8 cellular contexts compared by ENCODE assay signal in genomic region chr12:118035194-118036041, GRCh38. TPM values are rescaled to one million over a fixed set of nuclear protein-coding genes. Genes with fewer than 3 reads are reported as not detected.
DNase-seq lines count a peak whose midpoint lies in the region; ATAC-seq and TF ChIP-seq lines count a peak whose summit lies in the region.

No MANE protein-coding gene starts in this region.

- no peak for TF ChIP-seq POLR2A in upper lobe of left lung (IDR thresholded peaks at IDR 0.05)

- H3K27me3 ChIP-seq in left ventricle myocardium inferior (ENCODE audit: low read depth) (no peaks in the 10 kb centered on the region), upper lobe of left lung (no peaks in the 10 kb centered on the region)

- no peak for TF ChIP-seq EP300 in upper lobe of left lung (IDR thresholded peaks at IDR 0.05)

- H3K9me3 Mint-ChIP-seq in progenitor cell of endocrine pancreas (ENCODE audit: low read depth) = no peaks in the 10 kb centered on the region

- peak; percentile 64 for DNase-seq in DMS53 (lab: John Stamatoyannopoulos, UW)
- DNase-seq in left ventricle myocardium inferior = no peak
- DNase-seq in hepatic stellate cell (ENCODE audit: low spot score) = no peak
- DNase-seq in progenitor cell of endocrine pancreas (ENCODE audit: low spot score, unreplicated experiment) = no peak
- no peak for DNase-seq in upper lobe of left lung

- peaks cover 32% of the 10 kb centered on the region for H3K36me3 Mint-ChIP-seq in progenitor cell of endocrine pancreas (ENCODE audit: insufficient read depth)

- intact Hi-C loops in left ventricle myocardium inferior (cut with micrococcal nuclease) = no loop called here

- H3K4me3 ChIP-seq in left ventricle myocardium inferior (no peak overlapping the region), upper lobe of left lung (no peak overlapping the region)

- H3K27ac ChIP-seq in left ventricle myocardium inferior (replicated peaks) (peak overlapping the region; percentile 6), upper lobe of left lung (no peak overlapping the region)

- H3K4me1 ChIP-seq in left ventricle myocardium inferior (peaks cover 17% of the 10 kb centered on the region), upper lobe of left lung (peaks cover 0 to 8% (median 0%) of the 10 kb centered on the region in 4 donors)

- H3K9me3 ChIP-seq in left ventricle myocardium inferior (replicated peaks) (no peaks in the 10 kb centered on the region), upper lobe of left lung (no peaks in the 10 kb centered on the region)

- TF ChIP-seq CTCF in left ventricle myocardium inferior (IDR thresholded peaks at IDR 0.05; ENCODE audit: borderline replicate concordance) (no peak), progenitor cell of endocrine pancreas (IDR thresholded peaks at IDR 0.05; ENCODE audit: unreplicated experiment) (no peak), upper lobe of left lung (IDR thresholded peaks at IDR 0.05) (peak in 1 of 6 experiments; percentile 3)

- ATAC-seq in GM18907 (IDR thresholded peaks at IDR 0.05; ENCODE audit: unreplicated experiment) (peak; percentile 76), HG03060 (IDR thresholded peaks at IDR 0.05; ENCODE audit: low read depth, unreplicated experiment) (peak; percentile 88), SK-N-SH treated with all-trans-retinoic acid at 6 μM for 48 hours (peak; percentile 59), upper lobe of left lung (ENCODE audit: low FRiP score in 2 of 2) (no peak)

- no peaks in the 10 kb centered on the region for H3K27me3 Mint-ChIP-seq in progenitor cell of endocrine pancreas

- 81 to 82% methylated on average over 6 to 9 of the region's 9 CpGs for WGBS in upper lobe of left lung, 2 donors

- H3K27ac Mint-ChIP-seq in progenitor cell of endocrine pancreas = no peak overlapping the region

- H3K4me1 Mint-ChIP-seq in progenitor cell of endocrine pancreas (ENCODE audit: low read depth) = peaks cover 6% of the 10 kb centered on the region

- no peak overlapping the region for H3K4me3 Mint-ChIP-seq in progenitor cell of endocrine pancreas (ENCODE audit: low read depth)

- H3K36me3 ChIP-seq in left ventricle myocardium inferior (peaks cover 95% of the 10 kb centered on the region), upper lobe of left lung (peaks cover 29 to 100% (median 77%) of the 10 kb centered on the region in 4 donors)

TF ChIP-seq in SK-N-SH treated with all-trans-retinoic acid at 6 μM for 48 hours, 23 proteins besides CTCF, POLR2A, EP300 and RAD21 (continues in another document):
- TF ChIP-seq ESRRG (CRISPR knock-in tag; IDR thresholded peaks at IDR 0.05) = no peak
- no peak for TF ChIP-seq ZNF8 (CRISPR knock-in tag; IDR thresholded peaks at IDR 0.05)
- no peak for TF ChIP-seq CSRNP3 (CRISPR knock-in tag; IDR thresholded peaks at IDR 0.05)
- no peak for TF ChIP-seq ZFP30 (CRISPR knock-in tag; IDR thresholded peaks at IDR 0.05)
- no peak for TF ChIP-seq ZNF565 (CRISPR knock-in tag; conservative IDR thresholded peaks at IDR 0.05; ENCODE audit: low read depth)
- TF ChIP-seq PATZ1 (CRISPR knock-in tag; IDR thresholded peaks at IDR 0.05; ENCODE audit: borderline replicate concordance) = no peak
- TF ChIP-seq ZC3H10 (CRISPR knock-in tag; IDR thresholded peaks at IDR 0.05) = no peak
- no peak for TF ChIP-seq ARNTL (CRISPR knock-in tag; IDR thresholded peaks at IDR 0.05; ENCODE audit: borderline replicate concordance, low read depth)
- TF ChIP-seq ZNF70 (CRISPR knock-in tag; IDR thresholded peaks at IDR 0.05) = no peak
- TF ChIP-seq CREB5 (CRISPR knock-in tag; IDR thresholded peaks at IDR 0.05; ENCODE audit: low read depth) = no peak
- no peak for TF ChIP-seq CSDC2 (CRISPR knock-in tag; IDR thresholded peaks at IDR 0.05)
- TF ChIP-seq ZFP3 (CRISPR knock-in tag; IDR thresholded peaks at IDR 0.05) = no peak
- TF ChIP-seq TSHZ2 (CRISPR knock-in tag; IDR thresholded peaks at IDR 0.05) = no peak
- no peak for TF ChIP-seq TOX (CRISPR knock-in tag; IDR thresholded peaks at IDR 0.05; ENCODE audit: borderline replicate concordance)
- TF ChIP-seq TCF4 (CRISPR knock-in tag; IDR thresholded peaks at IDR 0.05; ENCODE audit: borderline replicate concordance) = no peak
- TF ChIP-seq SNAI2 (CRISPR knock-in tag; IDR thresholded peaks at IDR 0.05) = no peak
- no peak for TF ChIP-seq OSR1 (CRISPR knock-in tag; IDR thresholded peaks at IDR 0.05)
- TF ChIP-seq PPARA (CRISPR knock-in tag; IDR thresholded peaks at IDR 0.05; ENCODE audit: borderline replicate concordance) = no peak

RNA-seq across cellular contexts. Expression of gene RFC5, which starts 18.9 kb away (rescaled TPM):
- total RNA-seq in left ventricle myocardium inferior = 4.4 TPM
- total RNA-seq in progenitor cell of endocrine pancreas = 35.8 and 37.4 TPM in 2 replicates
- 10 to 100 TPM in 1 of 6 donors, 1 to 10 TPM in 5; 5.0 to 10.5 (median 7.1) TPM for total RNA-seq in upper lobe of left lung

RNA-seq across cellular contexts. Expression of gene WSB2, which starts 25.6 kb away (rescaled TPM):
- total RNA-seq in left ventricle myocardium inferior = 100 TPM
- total RNA-seq in progenitor cell of endocrine pancreas = 45.9 and 46.9 TPM in 2 replicates
- total RNA-seq in upper lobe of left lung = 100 to 1,000 TPM in 1 of 6 donors, 10 to 100 TPM in 5; 46.1 to 112 (median 90.3) TPM

Comparison
In these comparisons a context has a peak if more than half of its experiments do, and no peak if none do; other contexts are left out.
1. ATAC-seq: peak in GM18907 (single experiment), HG03060 (single experiment) and SK-N-SH treated with all-trans-retinoic acid at 6 μM for 48 hours (single experiment); none in upper lobe of left lung (0 of 2).